In genomic region chrX:1392376-1393130, GRCh38 we compare ENCODE assay signal across 8 cellular contexts. TPM values are rescaled to one million over a fixed set of nuclear protein-coding genes. Genes with fewer than 3 reads are reported as not detected.
DNase-seq lines count a peak whose midpoint lies in the region; ATAC-seq and TF ChIP-seq lines count a peak whose summit lies in the region.

No MANE protein-coding gene starts in this region.

- peaks cover 14% of the 10 kb centered on the region for H3K4me1 ChIP-seq in cardiac muscle cell (ENCODE audit: low read depth)

- H3K36me3 ChIP-seq in cardiac muscle cell = peaks cover 26% of the 10 kb centered on the region

- H3K9me3 ChIP-seq in cardiac muscle cell (ENCODE audit: low read depth) = no peaks in the 10 kb centered on the region

- no peak for TF ChIP-seq CTCF in cardiac muscle cell (IDR thresholded peaks at IDR 0.05; ENCODE audit: low read depth, low read length)

- ATAC-seq in GM21390 (IDR thresholded peaks at IDR 0.05; ENCODE audit: unreplicated experiment) = peak; percentile 20

- H3K4me3 ChIP-seq in cardiac muscle cell = peak overlapping the region; percentile 58

- H3K4me3 Mint-ChIP-seq in activated naive CD8-positive, alpha-beta T cell treated with anti-CD3 and anti-CD28 coated beads for 36 hours = peak overlapping the region; percentile 98

- DNase-seq in COLO829 (ENCODE audit: low spot score) (peak; percentile 18), HT-29 (ENCODE audit: low spot score) (peak; percentile 56), cardiac muscle cell (ENCODE audit: low read depth in 1 of 2, low spot score in 1 of 2) (peak; percentile 70 to 78), posterior vena cava (ENCODE audit: low spot score) (peak; percentile 93), KG1 (lab: John Stamatoyannopoulos, UW) (no peak), GDM1 (lab: John Stamatoyannopoulos, UW) (no peak)
- peak; percentile 64 for DNase-seq in activated naive CD8-positive, alpha-beta T cell treated with anti-CD3 and anti-CD28 coated beads for 36 hours

- H3K27ac Mint-ChIP-seq in activated naive CD8-positive, alpha-beta T cell treated with anti-CD3 and anti-CD28 coated beads for 36 hours = peak overlapping the region; percentile 97

- H3K9me3 Mint-ChIP-seq in activated naive CD8-positive, alpha-beta T cell treated with anti-CD3 and anti-CD28 coated beads for 36 hours = no peaks in the 10 kb centered on the region

- intact Hi-C loops in posterior vena cava (cut with DNase I) = loop anchor here in 1 of 2 donors (5.0 kb wide), 1 partner anchor 60 kb away; the partner anchor contains the start of gene ASMTL

- H3K4me1 Mint-ChIP-seq in activated naive CD8-positive, alpha-beta T cell treated with anti-CD3 and anti-CD28 coated beads for 36 hours = peaks cover 36% of the 10 kb centered on the region

- peaks cover 63% of the 10 kb centered on the region for H3K36me3 Mint-ChIP-seq in activated naive CD8-positive, alpha-beta T cell treated with anti-CD3 and anti-CD28 coated beads for 36 hours

- H3K27me3 ChIP-seq in cardiac muscle cell = no peaks in the 10 kb centered on the region

- peak overlapping the region; percentile 99 for H3K27ac ChIP-seq in cardiac muscle cell

- H3K27me3 Mint-ChIP-seq in activated naive CD8-positive, alpha-beta T cell treated with anti-CD3 and anti-CD28 coated beads for 36 hours = no peaks in the 10 kb centered on the region

RNA-seq across cellular contexts. Expression of gene SLC25A6, which starts 0.6 kb away (rescaled TPM):
- total RNA-seq in HT-29 (2014; rRNA removed; shearing (Covaris generic)) = 299 and 300 TPM in 2 replicates
- total RNA-seq in activated naive CD8-positive, alpha-beta T cell treated with anti-CD3 and anti-CD28 coated beads for 36 hours = 100 to 1,000 TPM; 358 to 372 TPM
- 484 and 592 TPM in 2 replicates for total RNA-seq in cardiac muscle cell
- polyA plus RNA-seq in cardiac muscle cell = 370 and 468 TPM in 2 replicates
- total RNA-seq in posterior vena cava = 100 to 1,000 TPM; 204 to 218 TPM

RNA-seq across cellular contexts. Expression of gene IL3RA, which starts 56.0 kb away (rescaled TPM):
- not detected in 2 replicates for total RNA-seq in HT-29 (2014; rRNA removed; shearing (Covaris generic))
- under 1 TPM in 1 of 2 experiments, not detected in 1; 0.29 TPM for total RNA-seq in activated naive CD8-positive, alpha-beta T cell treated with anti-CD3 and anti-CD28 coated beads for 36 hours
- total RNA-seq in cardiac muscle cell (0.11 TPM in 1 of 2 replicates, not detected in the other), posterior vena cava (1 to 10 TPM; 5.4 to 5.6 TPM)
- 3.4 and 5.3 TPM in 2 replicates for polyA plus RNA-seq in cardiac muscle cell

Comparison
In these comparisons a context has a peak if more than half of its experiments do, and no peak if none do; other contexts are left out.
1. DNase-seq: peak in COLO829 (single experiment), HT-29 (single experiment), activated naive CD8-positive, alpha-beta T cell treated with anti-CD3 and anti-CD28 coated beads for 36 hours (single experiment), cardiac muscle cell (2 of 2) and posterior vena cava (single experiment); none in KG1 (single experiment) and GDM1 (single experiment).